In the genomic region with DNA sequence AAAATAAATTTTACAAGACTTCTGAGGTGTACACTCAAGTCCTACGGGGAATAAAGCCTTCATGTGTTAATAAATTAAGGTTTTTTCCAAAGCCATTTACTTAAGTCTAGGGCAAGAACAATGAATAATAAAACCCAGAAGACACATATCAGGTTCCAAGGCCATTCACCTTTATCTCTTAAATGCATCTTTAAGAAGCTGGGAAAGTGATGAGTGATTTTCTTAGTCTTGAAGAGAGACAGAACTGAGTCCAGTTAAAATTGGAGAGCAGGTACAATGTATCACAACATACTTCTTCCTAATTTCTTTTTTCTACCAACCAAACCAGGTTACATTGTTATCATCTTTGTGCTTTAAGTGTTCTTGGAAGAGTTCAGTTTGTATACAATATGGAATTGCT, we compare ENCODE assay signal across 9 cellular contexts.
"Had no signal": no experiment of that assay in that cellular context is flagged by ENCODE, and none has a peak within 500 bp of the region (broad histone marks: within the 10 kb centered on the region; RNA-seq: fewer than 3 reads in every experiment).

No MANE protein-coding gene starts in this region.

- DNase-seq: H7, HFFc6 had no signal

- H3K27ac Mint-ChIP-seq: GM23338, HFFc6, IgD-negative memory B cell had no signal

- H3K4me1 Mint-ChIP-seq: GM23338, IgD-negative memory B cell had no signal

- H2AFZ ChIP-seq: GM23338 had no signal

- H3K4me3 ChIP-seq: GM23338, HAP-1 had no signal

- H3K4me2 ChIP-seq: GM23338 had no signal

- H3K36me3 Mint-ChIP-seq: IgD-negative memory B cell had no signal

- H3K4me3 Mint-ChIP-seq: GM23338, HFFc6, IgD-negative memory B cell had no signal

- H3K4me1 ChIP-seq: HAP-1 had no signal

- H3K36me3 ChIP-seq: HAP-1 had no signal

- H3K27me3 Mint-ChIP-seq: IgD-negative memory B cell had no signal

- H3K27ac ChIP-seq: HL-60 had no signal

- FAIRE-seq: H1, HepG2 had no signal

- H3K9me3 ChIP-seq: HAP-1 had no signal

- H3K9me3 Mint-ChIP-seq: GM23338, HFFc6, IgD-negative memory B cell had no signal

- ATAC-seq: GM23338, HCT116, HepG2 had no signal
